In genomic region chr1:155261401-155261887, GRCh38 we compare ENCODE assay signal across 1 cellular context.
A peak's percentile ranks its signal among the peaks of the same experiment; 100 is the strongest.
TF ChIP-seq lines count a peak whose summit lies in the region.

No MANE protein-coding gene starts in this region.

TF ChIP-seq in GM12878, 131 proteins besides CTCF, POLR2A, EP300 and RAD21:
- TF ChIP-seq YBX1 (IDR thresholded peaks at IDR 0.05) (no peak), ZNF622 (IDR thresholded peaks at IDR 0.05) (no peak), ZBTB11 (CRISPR knock-in tag; IDR thresholded peaks at IDR 0.05) (peak; percentile 60), E2F8 (IDR thresholded peaks at IDR 0.05; ENCODE audit: low read depth, partially characterized antibody) (no peak), JUND (IDR thresholded peaks at IDR 0.05; ENCODE audit: low read depth, low read length) (no peak), TCF12 (IDR thresholded peaks at IDR 0.05; ENCODE audit: low read depth, low read length) (0 out of 2 replicates have a peak, but pooled peaks have one; percentile 28), SREBF2 (IDR thresholded peaks at IDR 0.05; ENCODE audit: low read length) (no peak), GABPA (IDR thresholded peaks at IDR 0.05; ENCODE audit: low read depth) (peak; percentile 77), CHD1 (IDR thresholded peaks at IDR 0.05; ENCODE audit: low read depth, low read length) (no peak), ZNF207 (IDR thresholded peaks at IDR 0.05; ENCODE audit: borderline replicate concordance) (no peak), ATF2 (IDR thresholded peaks at IDR 0.05; ENCODE audit: low read length) (no peak), NKRF (conservative IDR thresholded peaks at IDR 0.05) (no peak), RUNX3 (IDR thresholded peaks at IDR 0.05; ENCODE audit: low read length) (no peak), YY1 (IDR thresholded peaks at IDR 0.05; ENCODE audit: low read depth, low read length) (peak; percentile 36; the same call in 1 of the 2 replicates)
TF ChIP-seq in GM12878: peak in this region for 4.
